9 cellular contexts compared by ENCODE assay signal in genomic region chr6:166005846-166006592, GRCh38.
DNase-seq lines count a peak whose midpoint lies in the region; FAIRE-seq and TF ChIP-seq lines count a peak whose summit lies in the region.
"Had no signal": no experiment of that assay in that cellular context is flagged by ENCODE, and none has a peak within 500 bp of the region (broad histone marks: within the 10 kb centered on the region; RNA-seq: fewer than 3 reads in every experiment).

No MANE protein-coding gene starts in this region.

- no peaks in the 10 kb centered on the region for H3K4me1 Mint-ChIP-seq in activated T-helper 2 cell treated with anti-CD3 and anti-CD28 coated beads, Interferon-gamma antibody, Interleukin-2, Interleukin-4, amounts not matched to agents 10 μg/mL and 5 μg/mL and 100 μg/mL, durations not matched to agents 14 hours and 24 hours and 36 hours (ENCODE audit: low read depth)

- no peaks in the 10 kb centered on the region for H3K36me3 ChIP-seq in stomach
- H3K36me3 ChIP-seq: right lobe of liver had no signal

- WGBS in stomach, 5 donors, result 0 to 2% (median 1%) methylated on average over 14 to 43 of the region's 43 CpGs

- peaks cover 6 to 64% (median 48%) of the 10 kb centered on the region in 3 donors for H3K27me3 ChIP-seq in stomach

- peak; percentile 48 for DNase-seq in stomach
- no peak for DNase-seq in NCI-H1694 treated with DMSO at 0.1 percent for 48 hours (lab: John Stamatoyannopoulos, UW)
- DNase-seq in HPDE6-E6E7 (ENCODE audit: extremely low spot score), result no peak
- DNase-seq in activated T-helper 2 cell treated with anti-CD3 and anti-CD28 coated beads, Interferon-gamma antibody, Interleukin-2, Interleukin-4, amounts not matched to agents 10 μg/mL and 5 μg/mL and 100 μg/mL, durations not matched to agents 14 hours and 24 hours and 36 hours (ENCODE audit: low spot score), result no peak
- DNase-seq in GM19239 (ENCODE audit: insufficient read length, low spot score), result no peak
- DNase-seq: right lobe of liver had no signal

- TF ChIP-seq RAD21 in Ishikawa (IDR thresholded peaks at IDR 0.05; ENCODE audit: low read depth), result no peak

- H3K9me3 Mint-ChIP-seq in activated T-helper 2 cell treated with anti-CD3 and anti-CD28 coated beads, Interferon-gamma antibody, Interleukin-2, Interleukin-4, amounts not matched to agents 10 μg/mL and 5 μg/mL and 100 μg/mL, durations not matched to agents 14 hours and 24 hours and 36 hours, result no peaks in the 10 kb centered on the region

- TF ChIP-seq EP300 in Ishikawa (IDR thresholded peaks at IDR 0.05; ENCODE audit: borderline replicate concordance) (no peak), stomach (IDR thresholded peaks at IDR 0.05) (peak; percentile 85)

- TF ChIP-seq POLR2A in stomach (IDR thresholded peaks at IDR 0.05), result no peak

- no peak for TF ChIP-seq CTCF in stomach (IDR thresholded peaks at IDR 0.05)

- no peak overlapping the region for H3K27ac Mint-ChIP-seq in activated T-helper 2 cell treated with anti-CD3 and anti-CD28 coated beads, Interferon-gamma antibody, Interleukin-2, Interleukin-4, amounts not matched to agents 10 μg/mL and 5 μg/mL and 100 μg/mL, durations not matched to agents 14 hours and 24 hours and 36 hours

- intact Hi-C loops in stomach (cut with DNase I; ENCODE audit: low total_unique reads), result no loop called here
- intact Hi-C loops in activated T-helper 2 cell treated with anti-CD3 and anti-CD28 coated beads, Interferon-gamma antibody, Interleukin-2, Interleukin-4, amounts not matched to agents 10 μg/mL and 5 μg/mL and 100 μg/mL, durations not matched to agents 14 hours and 24 hours and 36 hours (cut with micrococcal nuclease), result loop anchor here (2.0 to 5.0 kb wide), 3 partner anchors 19 to 344 kb away; partner anchors contain the start of gene PDE10A

- H3K4me1 ChIP-seq in stomach, result peaks cover 32 to 51% (median 45%) of the 10 kb centered on the region in 4 donors
- H3K4me1 ChIP-seq: right lobe of liver had no signal

- H3K27ac ChIP-seq in angular gyrus (ENCODE audit: low read depth, low read length) (peak overlapping the region; percentile 16), stomach (peak overlapping the region; percentile 17 to 89 (median 74))
- H3K27ac ChIP-seq: right lobe of liver had no signal

- H3K9me3 ChIP-seq in iPS-18c (ENCODE audit: control insufficient read depth, insufficient read depth, low read length), result peaks cover 2% of the 10 kb centered on the region
- no peaks in the 10 kb centered on the region for H3K9me3 ChIP-seq in stomach
- H3K9me3 ChIP-seq: right lobe of liver had no signal

- no peaks in the 10 kb centered on the region for H3K36me3 Mint-ChIP-seq in activated T-helper 2 cell treated with anti-CD3 and anti-CD28 coated beads, Interferon-gamma antibody, Interleukin-2, Interleukin-4, amounts not matched to agents 10 μg/mL and 5 μg/mL and 100 μg/mL, durations not matched to agents 14 hours and 24 hours and 36 hours (ENCODE audit: low read depth)

- H3K4me3 ChIP-seq in iPS-18c (ENCODE audit: insufficient read depth, low read depth, low read length), result peak overlapping the region; percentile 34
- peak overlapping the region; percentile 35 to 46 (median 45) for H3K4me3 ChIP-seq in stomach
- H3K4me3 ChIP-seq: right lobe of liver had no signal

- no peak overlapping the region for H3K4me3 Mint-ChIP-seq in activated T-helper 2 cell treated with anti-CD3 and anti-CD28 coated beads, Interferon-gamma antibody, Interleukin-2, Interleukin-4, amounts not matched to agents 10 μg/mL and 5 μg/mL and 100 μg/mL, durations not matched to agents 14 hours and 24 hours and 36 hours (ENCODE audit: low read depth)

- peaks cover 65% of the 10 kb centered on the region for H3K27me3 Mint-ChIP-seq in activated T-helper 2 cell treated with anti-CD3 and anti-CD28 coated beads, Interferon-gamma antibody, Interleukin-2, Interleukin-4, amounts not matched to agents 10 μg/mL and 5 μg/mL and 100 μg/mL, durations not matched to agents 14 hours and 24 hours and 36 hours (ENCODE audit: low read depth)

- no peak for FAIRE-seq in GM19239 (lab: Jason Lieb, UNC)

TF ChIP-seq in Ishikawa, 13 proteins besides CTCF, POLR2A, EP300 and RAD21:
- TF ChIP-seq TAF1 (IDR thresholded peaks at IDR 0.05; ENCODE audit: low read depth), result no peak
- no peak for TF ChIP-seq FOXM1 (IDR thresholded peaks at IDR 0.05; ENCODE audit: borderline replicate concordance, low read depth)
- TF ChIP-seq USF1 (IDR thresholded peaks at IDR 0.05), result no peak
- no peak for TF ChIP-seq REST (IDR thresholded peaks at IDR 0.05; ENCODE audit: low read depth)
- TF ChIP-seq CEBPB (IDR thresholded peaks at IDR 0.05), result no peak
- TF ChIP-seq NFIC (IDR thresholded peaks at IDR 0.05), result no peak
- TF ChIP-seq TCF12 (IDR thresholded peaks at IDR 0.05; ENCODE audit: low read depth), result 0 out of 2 replicates have a peak, but pooled peaks have one; percentile 18
- TF ChIP-seq YY1 (IDR thresholded peaks at IDR 0.05; ENCODE audit: low read depth), result no peak
- peak; percentile 75 for TF ChIP-seq CREB1 (IDR thresholded peaks at IDR 0.05; ENCODE audit: low read depth)
- no peak for TF ChIP-seq EGR1 (IDR thresholded peaks at IDR 0.05)
